In genomic region chr4:98688416-98689290, GRCh38 we compare ENCODE assay signal across 9 cellular contexts. TPM values are rescaled to one million over a fixed set of nuclear protein-coding genes. Genes with fewer than 3 reads are reported as not detected.
DNase-seq lines count a peak whose midpoint lies in the region; ATAC-seq and TF ChIP-seq lines count a peak whose summit lies in the region.
"Had no signal": no experiment of that assay in that cellular context is flagged by ENCODE, and none has a peak within 500 bp of the region (broad histone marks: within the 10 kb centered on the region; RNA-seq: fewer than 3 reads in every experiment).

No MANE protein-coding gene starts in this region.

- H3K9me3 ChIP-seq in hepatocyte (ENCODE audit: low read depth) (no peaks in the 10 kb centered on the region), right atrium auricular region (no peaks in the 10 kb centered on the region)

- H3K27ac ChIP-seq in hepatocyte = peak overlapping the region; percentile 14
- no peak overlapping the region for H3K27ac ChIP-seq in right atrium auricular region

- H3K4me1 ChIP-seq in hepatocyte (ENCODE audit: insufficient read depth) (peaks cover 8% of the 10 kb centered on the region), right atrium auricular region (no peaks in the 10 kb centered on the region)

- H3K4me2 ChIP-seq in hepatocyte = peak overlapping the region; percentile 1

- H4K20me1 ChIP-seq in hepatocyte (ENCODE audit: insufficient read depth, poor library complexity, severe bottlenecking) = no peaks in the 10 kb centered on the region

- H3K36me3 Mint-ChIP-seq in activated T-helper 2 cell treated with anti-CD3 and anti-CD28 coated beads, Interferon-gamma antibody, Interleukin-2, Interleukin-4, amounts not matched to agents 10 μg/mL and 5 μg/mL and 100 μg/mL, durations not matched to agents 14 hours and 24 hours and 36 hours (ENCODE audit: low read depth) = peaks cover 4% of the 10 kb centered on the region

- 37% methylated on average over 5 of the region's 5 CpGs for WGBS in hepatocyte (ENCODE audit: low lambda C conversion rate, missing lambda C conversion rate)

- TF ChIP-seq CTCF in hepatocyte (IDR thresholded peaks at IDR 0.05; ENCODE audit: poor library complexity) (no peak), right atrium auricular region (IDR thresholded peaks at IDR 0.05) (no peak)

- H3K4me1 Mint-ChIP-seq in activated T-helper 2 cell treated with anti-CD3 and anti-CD28 coated beads, Interferon-gamma antibody, Interleukin-2, Interleukin-4, amounts not matched to agents 10 μg/mL and 5 μg/mL and 100 μg/mL, durations not matched to agents 14 hours and 24 hours and 36 hours (ENCODE audit: low read depth) = peaks cover 22% of the 10 kb centered on the region

- peaks cover 12% of the 10 kb centered on the region for H3K9me3 Mint-ChIP-seq in activated T-helper 2 cell treated with anti-CD3 and anti-CD28 coated beads, Interferon-gamma antibody, Interleukin-2, Interleukin-4, amounts not matched to agents 10 μg/mL and 5 μg/mL and 100 μg/mL, durations not matched to agents 14 hours and 24 hours and 36 hours

- H3K4me3 Mint-ChIP-seq in activated T-helper 2 cell treated with anti-CD3 and anti-CD28 coated beads, Interferon-gamma antibody, Interleukin-2, Interleukin-4, amounts not matched to agents 10 μg/mL and 5 μg/mL and 100 μg/mL, durations not matched to agents 14 hours and 24 hours and 36 hours (ENCODE audit: low read depth) = no peak overlapping the region

- intact Hi-C loops in activated T-helper 2 cell treated with anti-CD3 and anti-CD28 coated beads, Interferon-gamma antibody, Interleukin-2, Interleukin-4, amounts not matched to agents 10 μg/mL and 5 μg/mL and 100 μg/mL, durations not matched to agents 14 hours and 24 hours and 36 hours (cut with micrococcal nuclease) = loop anchor here (1.0 to 5.0 kb wide), 3 partner anchors 18 to 46 kb away; no protein-coding TSS in a partner anchor

- H3K27me3 ChIP-seq in hepatocyte (no peaks in the 10 kb centered on the region), right atrium auricular region (no peaks in the 10 kb centered on the region)

- H2AFZ ChIP-seq in hepatocyte = no peak overlapping the region

- H3K27ac Mint-ChIP-seq in activated T-helper 2 cell treated with anti-CD3 and anti-CD28 coated beads, Interferon-gamma antibody, Interleukin-2, Interleukin-4, amounts not matched to agents 10 μg/mL and 5 μg/mL and 100 μg/mL, durations not matched to agents 14 hours and 24 hours and 36 hours = peak overlapping the region; percentile 65

- H3K4me3 ChIP-seq in hepatocyte = no peak overlapping the region
- H3K4me3 ChIP-seq in right atrium auricular region = no peak overlapping the region

- H3K27me3 Mint-ChIP-seq in activated T-helper 2 cell treated with anti-CD3 and anti-CD28 coated beads, Interferon-gamma antibody, Interleukin-2, Interleukin-4, amounts not matched to agents 10 μg/mL and 5 μg/mL and 100 μg/mL, durations not matched to agents 14 hours and 24 hours and 36 hours (ENCODE audit: low read depth) = no peaks in the 10 kb centered on the region

- ATAC-seq in HG02852 (IDR thresholded peaks at IDR 0.05; ENCODE audit: unreplicated experiment) (no peak), HG02759 (IDR thresholded peaks at IDR 0.05; ENCODE audit: unreplicated experiment) (no peak)

- H3K36me3 ChIP-seq in hepatocyte (replicated peaks; ENCODE audit: insufficient read depth, low read depth) = no peaks in the 10 kb centered on the region
- H3K36me3 ChIP-seq in right atrium auricular region = no peaks in the 10 kb centered on the region

- no peaks in the 10 kb centered on the region for H3K79me2 ChIP-seq in hepatocyte

- H3K9me2 ChIP-seq in hepatocyte (replicated peaks; ENCODE audit: insufficient read depth) = no peaks in the 10 kb centered on the region

- peak; percentile 39 for DNase-seq in AG08396 (ENCODE audit: low spot score)
- peak; percentile 31 for DNase-seq in HPDE6-E6E7 (ENCODE audit: extremely low spot score)
- no peak for DNase-seq in activated T-helper 2 cell treated with anti-CD3 and anti-CD28 coated beads, Interferon-gamma antibody, Interleukin-2, Interleukin-4, amounts not matched to agents 10 μg/mL and 5 μg/mL and 100 μg/mL, durations not matched to agents 14 hours and 24 hours and 36 hours (ENCODE audit: low spot score)
- DNase-seq in hepatocyte (ENCODE audit: low spot score) = no peak
- no peak for DNase-seq in right atrium auricular region (ENCODE audit: low spot score)
- no peak for DNase-seq in anterior cingulate cortex (lab: John Stamatoyannopoulos, UW)
- DNase-seq: NCI-H526 had no signal

RNA-seq across cellular contexts. Expression of gene TSPAN5, which starts 30.2 kb away (rescaled TPM):
- total RNA-seq in activated T-helper 2 cell treated with anti-CD3 and anti-CD28 coated beads, Interferon-gamma antibody, Interleukin-2, Interleukin-4, amounts not matched to agents 10 μg/mL and 5 μg/mL and 100 μg/mL, durations not matched to agents 14 hours and 24 hours and 36 hours = 21.1 and 24.4 TPM in 2 replicates
- total RNA-seq in hepatocyte (22.4 and 26.2 TPM in 2 replicates), right atrium auricular region (1 to 10 TPM; 1.8 to 5.7 TPM)
- 35.9 and 39.1 TPM in 2 replicates for polyA plus RNA-seq in hepatocyte

Comparison
In these comparisons a context has a peak if more than half of its experiments do, and no peak if none do; other contexts are left out.
1. DNase-seq: peak in AG08396 (single experiment) and HPDE6-E6E7 (single experiment); none in activated T-helper 2 cell treated with anti-CD3 and anti-CD28 coated beads, Interferon-gamma antibody, Interleukin-2, Interleukin-4, amounts not matched to agents 10 μg/mL and 5 μg/mL and 100 μg/mL, durations not matched to agents 14 hours and 24 hours and 36 hours (single experiment), hepatocyte (single experiment), right atrium auricular region (single experiment) and anterior cingulate cortex (0 of 58).